Comparison of ENCODE assay signal across 8 cellular contexts in the genomic region with DNA sequence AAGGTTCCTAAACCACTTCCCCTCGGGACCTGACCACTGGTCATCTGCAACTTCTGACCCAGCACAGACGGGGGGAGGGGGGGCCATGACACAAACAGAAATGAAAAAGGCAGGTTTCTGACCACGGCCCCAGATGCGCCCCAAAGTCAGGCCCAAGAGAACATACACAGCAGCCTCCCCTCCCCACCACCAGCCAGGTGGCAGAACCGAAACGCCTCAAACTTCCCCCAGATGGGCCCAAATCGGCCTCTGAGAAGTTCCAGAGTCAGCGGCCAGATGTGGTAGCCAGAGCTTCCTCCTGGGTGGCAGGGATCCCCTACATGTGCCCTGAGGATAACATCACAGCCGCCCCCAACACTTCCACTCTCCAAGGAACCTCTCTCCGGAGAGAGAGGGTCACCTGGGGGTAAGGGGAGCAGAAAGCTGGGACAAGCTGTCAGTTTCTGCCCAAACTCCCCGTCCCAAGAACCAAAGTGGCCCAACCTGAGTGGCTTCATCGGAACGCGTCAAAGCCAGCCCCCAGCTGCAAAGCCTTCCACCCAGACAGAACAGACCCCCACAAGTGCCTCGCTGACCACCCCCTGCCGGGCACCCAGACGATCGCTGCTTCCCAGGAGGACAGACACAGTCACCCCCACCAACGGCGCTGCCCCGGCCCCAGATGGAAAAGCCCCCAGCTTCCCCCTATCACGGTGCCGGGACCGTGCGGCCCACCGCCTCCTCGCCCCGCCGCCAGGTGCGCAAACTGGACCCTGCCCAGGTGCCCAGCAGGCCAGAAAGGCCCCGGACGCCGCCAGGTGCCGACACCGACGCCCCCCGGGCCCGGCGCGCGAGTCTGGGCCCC. TPM values are rescaled to one million over a fixed set of nuclear protein-coding genes. Genes with fewer than 3 reads are reported as not detected.
A peak's percentile ranks its signal among the peaks of the same experiment; 100 is the strongest.
DNase-seq lines count a peak whose midpoint lies in the region; ATAC-seq and TF ChIP-seq lines count a peak whose summit lies in the region.

No MANE protein-coding gene starts in this region.

- H3K9me3 ChIP-seq in OCI-LY7 (ENCODE audit: low read length) = no peaks in the 10 kb centered on the region
- H3K9me3 ChIP-seq in stomach = no peaks in the 10 kb centered on the region

- peaks cover 54% of the 10 kb centered on the region for H3K79me2 ChIP-seq in OCI-LY7 (ENCODE audit: insufficient read depth, low read depth, low read length)

- TF ChIP-seq POLR2A in GM18505 (IDR thresholded peaks at IDR 0.05; ENCODE audit: borderline replicate concordance, extremely low read depth, insufficient read depth, insufficient read length) (peak; percentile 49), stomach (IDR thresholded peaks at IDR 0.05) (no peak)

- CTCF ChIA-PET in OCI-LY7 (lab: Charles Lee; ENCODE audit: unreplicated experiment) = interaction anchor here (0.6 to 1.4 kb wide), 3 partner anchors 22 to 311 kb away, joined by 3 to 4 read pairs (median 3); a partner anchor contains a TSS

- DNase-seq in OCI-LY7 (ENCODE audit: low spot score) (peak; percentile 69), brain microvascular endothelial cell (no peak), left lobe of liver (ENCODE audit: low spot score) (peak; percentile 62), stomach (peak; percentile 50), D341Med (ENCODE audit: low spot score) (no peak)

- H3K4me1 ChIP-seq in OCI-LY7 (ENCODE audit: insufficient read depth, low read length, poor library complexity, severe bottlenecking) (peaks cover 17% of the 10 kb centered on the region), stomach (peaks cover 20 to 49% (median 46%) of the 10 kb centered on the region in 4 donors)

- intact Hi-C loops in OCI-LY7 (cut with micrococcal nuclease; ENCODE audit: unreplicated experiment) = loop anchor here (1.0 to 10.0 kb wide), 4 partner anchors 154 to 996 kb away; a partner anchor contains a TSS
- intact Hi-C loops in stomach (cut with DNase I; ENCODE audit: low total_unique reads) = no loop called here

- peak overlapping the region; percentile 90 for H3K4me2 ChIP-seq in OCI-LY7 (ENCODE audit: low read length)

- in situ Hi-C loops in brain microvascular endothelial cell (cut with HindIII; ENCODE audit: low pct_ligation_motif_present, low sequenced_read_pairs) = no loop called here

- no peaks in the 10 kb centered on the region for H4K20me1 ChIP-seq in OCI-LY7 (ENCODE audit: insufficient read depth, low read length)

- peak overlapping the region; percentile 92 for H3K4me3 ChIP-seq in OCI-LY7 (ENCODE audit: low read depth, low read length, poor library complexity, severe bottlenecking)
- H3K4me3 ChIP-seq in brain microvascular endothelial cell (ENCODE audit: low read depth, low read length) = peak overlapping the region; percentile 93
- H3K4me3 ChIP-seq in stomach = peak overlapping the region; percentile 73 to 99 (median 91)

- 0 to 1% (median 0%) methylated on average over 9 to 41 of the region's 41 CpGs for WGBS in stomach, 5 donors

- peak overlapping the region; percentile 26 for H2AFZ ChIP-seq in OCI-LY7 (ENCODE audit: low read length)

- H3K36me3 ChIP-seq in OCI-LY7 (ENCODE audit: insufficient read depth, low read length) = no peaks in the 10 kb centered on the region
- H3K36me3 ChIP-seq in brain microvascular endothelial cell (replicated peaks) = no peaks in the 10 kb centered on the region
- no peaks in the 10 kb centered on the region for H3K36me3 ChIP-seq in stomach

- TF ChIP-seq CTCF in OCI-LY7 (conservative IDR thresholded peaks at IDR 0.05; ENCODE audit: low read length) = no peak
- TF ChIP-seq CTCF in brain microvascular endothelial cell (IDR thresholded peaks at IDR 0.05; ENCODE audit: low read depth, low read length, missing control alignments) = peak; percentile 26
- no peak for TF ChIP-seq CTCF in stomach (IDR thresholded peaks at IDR 0.05)

- ATAC-seq in GM18505 (IDR thresholded peaks at IDR 0.05; ENCODE audit: unreplicated experiment) (peak; percentile 1), left lobe of liver (no peak), HG02870 (IDR thresholded peaks at IDR 0.05; ENCODE audit: unreplicated experiment) (no peak), GM18502 (IDR thresholded peaks at IDR 0.05; ENCODE audit: poor library complexity, unreplicated experiment) (no peak)

- BruUV-seq in OCI-LY7 (replicated peaks; lab: Mats Ljungman, UMichigan) = no TSS peak

- no peaks in the 10 kb centered on the region for H3K9me2 ChIP-seq in OCI-LY7 (ENCODE audit: insufficient read depth, low read length)

- POLR2A ChIA-PET in OCI-LY7 (lab: Charles Lee) = interaction anchor here (0.6 to 3.1 kb wide), 9 partner anchors 9 to 118 kb away, joined by 3 to 8 read pairs (median 3); a partner anchor contains a TSS

- peak overlapping the region; percentile 52 for H3K27ac ChIP-seq in OCI-LY7 (ENCODE audit: low read depth, low read length, poor library complexity, severe bottlenecking)
- H3K27ac ChIP-seq in brain microvascular endothelial cell = peak overlapping the region; percentile 78
- peak overlapping the region; percentile 97 to 100 (median 99) for H3K27ac ChIP-seq in stomach

- H3K27me3 ChIP-seq in brain microvascular endothelial cell (replicated peaks) (no peaks in the 10 kb centered on the region), stomach (no peaks in the 10 kb centered on the region)

- no peak for TF ChIP-seq EP300 in stomach (IDR thresholded peaks at IDR 0.05)

RNA-seq across cellular contexts. Expression of a gene that starts 0.8 kb away (rescaled TPM):
- total RNA-seq in OCI-LY7 (2014; rRNA removed; shearing (Covaris generic)) = 14.4 and 18.7 TPM in 2 replicates
- 24.6 and 26.5 TPM in 2 replicates for total RNA-seq in OCI-LY7 (2022)
- total RNA-seq in left lobe of liver = 11.2 TPM
- total RNA-seq in stomach = 10 to 100 TPM in 3 of 5 donors, 1 to 10 TPM in 2; 8.0 to 88.7 (median 13.5) TPM
- polyA plus RNA-seq in stomach = 10 to 100 TPM in 1 of 3 donors, 1 to 10 TPM in 2; 4.1 to 12.7 (median 8.1) TPM

RNA-seq across cellular contexts. Expression of a gene that starts 22.3 kb away (rescaled TPM):
- total RNA-seq in OCI-LY7 (2014; rRNA removed; shearing (Covaris generic)) = 159 and 200 TPM in 2 replicates
- 189 and 201 TPM in 2 replicates for total RNA-seq in OCI-LY7 (2022)
- total RNA-seq in left lobe of liver = 116 TPM
- total RNA-seq in stomach = 100 to 1,000 TPM in 4 of 5 donors, 10 to 100 TPM in 1; 87.8 to 819 (median 197) TPM
- polyA plus RNA-seq in stomach = 100 to 1,000 TPM; 157 to 254 (median 249) TPM

RNA-seq across cellular contexts. Expression of a gene that starts 36.6 kb away (rescaled TPM):
- 96.0 and 99.8 TPM in 2 replicates for total RNA-seq in OCI-LY7 (2014; rRNA removed; shearing (Covaris generic))
- 96.7 and 101 TPM in 2 replicates for total RNA-seq in OCI-LY7 (2022)
- 30.4 TPM for total RNA-seq in left lobe of liver
- 100 to 1,000 TPM in 2 of 5 donors, 10 to 100 TPM in 3; 30.8 to 513 (median 55.4) TPM for total RNA-seq in stomach
- 100 to 1,000 TPM in 1 of 3 donors, 10 to 100 TPM in 2; 71.0 to 131 (median 84.5) TPM for polyA plus RNA-seq in stomach

RNA-seq across cellular contexts. Expression of a gene that starts 50.6 kb away (rescaled TPM):
- total RNA-seq in OCI-LY7 (2014; rRNA removed; shearing (Covaris generic)) = 1,188 and 1,580 TPM in 2 replicates
- 1,496 and 1,653 TPM in 2 replicates for total RNA-seq in OCI-LY7 (2022)
- 425 TPM for total RNA-seq in left lobe of liver
- 100 to 1,000 TPM in 4 of 5 donors, 10 to 100 TPM in 1; 84.3 to 596 (median 358) TPM for total RNA-seq in stomach
- polyA plus RNA-seq in stomach = 1,000 to 10,000 TPM; 1,291 to 1,681 (median 1,311) TPM

Comparison
In these comparisons a context has a peak if more than half of its experiments do, and no peak if none do; other contexts are left out.
1. DNase-seq: peak in OCI-LY7 (single experiment), left lobe of liver (single experiment) and stomach (single experiment); none in brain microvascular endothelial cell (single experiment) and D341Med (single experiment).
2. Peak in every context shown above with its lines, with median percentiles within 50 percentile points of each other: H3K27ac ChIP-seq and H3K4me3 ChIP-seq.